2 cellular contexts compared by ENCODE assay signal in genomic region chr4:62449538-62449937, GRCh38.
TF ChIP-seq lines count a peak whose summit lies in the region.

No MANE protein-coding gene starts in this region.

TF ChIP-seq in GM23338, 12 proteins besides CTCF, POLR2A, EP300 and RAD21:
- TF ChIP-seq POLR2AphosphoS5 (IDR thresholded peaks at IDR 0.05; ENCODE audit: low read depth) (no peak), ETS1 (IDR thresholded peaks at IDR 0.05) (no peak), ZNF114 (CRISPR knock-in tag; IDR thresholded peaks at IDR 0.05) (no peak)
TF ChIP-seq in GM23338: peak in this region for 0.

TF ChIP-seq in H1, 55 proteins besides CTCF, POLR2A, EP300 and RAD21:
- TF ChIP-seq RFX5 (IDR thresholded peaks at IDR 0.05; ENCODE audit: borderline replicate concordance, low read depth, low read length) (no peak), GTF2F1 (IDR thresholded peaks at IDR 0.05; ENCODE audit: borderline replicate concordance, low read depth, low read length) (no peak)
